1 cellular context compared by ENCODE assay signal in the genomic region with DNA sequence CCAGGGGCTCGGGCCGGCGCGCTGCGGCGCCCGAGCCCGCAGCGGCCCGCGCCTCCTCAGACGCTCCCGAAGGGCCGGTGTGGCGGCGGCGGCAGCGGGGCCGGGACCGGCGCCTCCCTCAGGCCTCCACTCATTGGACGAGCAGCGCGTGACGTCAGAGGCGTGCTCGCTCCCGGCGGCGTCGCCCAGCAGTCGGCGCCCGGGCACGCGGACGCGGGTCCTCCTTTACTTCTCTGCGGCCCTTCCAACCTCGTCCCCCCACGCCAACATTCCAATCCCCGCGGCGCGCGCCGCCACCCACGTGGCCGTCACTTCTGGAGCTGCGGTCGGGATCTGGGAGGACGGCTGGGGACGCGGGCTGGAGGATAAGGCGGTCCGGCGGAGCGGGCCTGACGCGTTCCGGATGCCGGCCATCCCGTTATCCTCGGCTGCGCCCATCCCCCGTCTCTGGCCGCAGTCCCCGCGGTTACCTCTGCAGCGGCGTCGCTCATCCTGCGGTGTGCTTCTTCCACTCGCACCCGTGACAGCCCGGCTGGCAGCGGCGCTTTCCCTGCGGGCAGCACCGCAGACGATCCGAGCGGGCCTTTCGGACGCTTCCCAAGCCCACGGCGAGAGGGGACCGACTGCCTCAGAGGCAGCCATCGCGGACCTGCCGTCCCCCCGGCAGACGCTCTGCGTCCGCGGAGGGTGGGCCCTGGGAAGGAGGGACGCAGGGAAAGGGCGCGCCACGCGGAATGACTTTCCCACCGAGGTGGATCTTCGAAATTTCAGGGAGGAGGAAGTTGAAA.
A peak's percentile ranks its signal among the peaks of the same experiment; 100 is the strongest.
TF ChIP-seq lines count a peak whose summit lies in the region.

A gene with protein sequence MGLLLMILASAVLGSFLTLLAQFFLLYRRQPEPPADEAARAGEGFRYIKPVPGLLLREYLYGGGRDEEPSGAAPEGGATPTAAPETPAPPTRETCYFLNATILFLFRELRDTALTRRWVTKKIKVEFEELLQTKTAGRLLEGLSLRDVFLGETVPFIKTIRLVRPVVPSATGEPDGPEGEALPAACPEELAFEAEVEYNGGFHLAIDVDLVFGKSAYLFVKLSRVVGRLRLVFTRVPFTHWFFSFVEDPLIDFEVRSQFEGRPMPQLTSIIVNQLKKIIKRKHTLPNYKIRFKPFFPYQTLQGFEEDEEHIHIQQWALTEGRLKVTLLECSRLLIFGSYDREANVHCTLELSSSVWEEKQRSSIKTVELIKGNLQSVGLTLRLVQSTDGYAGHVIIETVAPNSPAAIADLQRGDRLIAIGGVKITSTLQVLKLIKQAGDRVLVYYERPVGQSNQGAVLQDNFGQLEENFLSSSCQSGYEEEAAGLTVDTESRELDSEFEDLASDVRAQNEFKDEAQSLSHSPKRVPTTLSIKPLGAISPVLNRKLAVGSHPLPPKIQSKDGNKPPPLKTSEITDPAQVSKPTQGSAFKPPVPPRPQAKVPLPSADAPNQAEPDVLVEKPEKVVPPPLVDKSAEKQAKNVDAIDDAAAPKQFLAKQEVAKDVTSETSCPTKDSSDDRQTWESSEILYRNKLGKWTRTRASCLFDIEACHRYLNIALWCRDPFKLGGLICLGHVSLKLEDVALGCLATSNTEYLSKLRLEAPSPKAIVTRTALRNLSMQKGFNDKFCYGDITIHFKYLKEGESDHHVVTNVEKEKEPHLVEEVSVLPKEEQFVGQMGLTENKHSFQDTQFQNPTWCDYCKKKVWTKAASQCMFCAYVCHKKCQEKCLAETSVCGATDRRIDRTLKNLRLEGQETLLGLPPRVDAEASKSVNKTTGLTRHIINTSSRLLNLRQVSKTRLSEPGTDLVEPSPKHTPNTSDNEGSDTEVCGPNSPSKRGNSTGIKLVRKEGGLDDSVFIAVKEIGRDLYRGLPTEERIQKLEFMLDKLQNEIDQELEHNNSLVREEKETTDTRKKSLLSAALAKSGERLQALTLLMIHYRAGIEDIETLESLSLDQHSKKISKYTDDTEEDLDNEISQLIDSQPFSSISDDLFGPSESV (minus strand): TSS at position 81 of the 788 bp plus-strand sequence. CDS start 213 bp downstream, outside the sequence.

TF ChIP-seq in HEK293, 187 proteins besides CTCF, POLR2A, EP300 and RAD21 (continued from another document and continues in another):
- TF ChIP-seq ZNF138 (tag by site-specific recombination; IDR thresholded peaks at IDR 0.05; ENCODE audit: borderline replicate concordance) (no peak), ZNF670 (tag by site-specific recombination; IDR thresholded peaks at IDR 0.05; ENCODE audit: low read depth) (no peak), OSR2 (tag by site-specific recombination; IDR thresholded peaks at IDR 0.05) (no peak), ZNF398 (tag by site-specific recombination; IDR thresholded peaks at IDR 0.05) (no peak; the same call in 1 of the 2 replicates), ZNF623 (tag by site-specific recombination; IDR thresholded peaks at IDR 0.05) (no peak; the same call in 1 of the 2 replicates), ZNF214 (tag by site-specific recombination; IDR thresholded peaks at IDR 0.05; ENCODE audit: borderline replicate concordance) (no peak), ZNF239 (tag by site-specific recombination; IDR thresholded peaks at IDR 0.05) (no peak), ZNF549 (tag by site-specific recombination; IDR thresholded peaks at IDR 0.05) (no peak), ZNF169 (tag by site-specific recombination; IDR thresholded peaks at IDR 0.05) (no peak), ZNF596 (tag by site-specific recombination; IDR thresholded peaks at IDR 0.05) (no peak), ZNF174 (tag by site-specific recombination; IDR thresholded peaks at IDR 0.05) (no peak), ZNF221 (tag by site-specific recombination; IDR thresholded peaks at IDR 0.05; ENCODE audit: borderline replicate concordance) (no peak), ZNF785 (tag by site-specific recombination; IDR thresholded peaks at IDR 0.05) (0 out of 2 replicates have a peak, but pooled peaks have one; percentile 69), GFI1B (tag by site-specific recombination; IDR thresholded peaks at IDR 0.05) (no peak), ZNF521 (tag by site-specific recombination; IDR thresholded peaks at IDR 0.05) (no peak), ZNF184 (tag by site-specific recombination; IDR thresholded peaks at IDR 0.05) (no peak), ZNF112 (tag by site-specific recombination; IDR thresholded peaks at IDR 0.05) (no peak), ZNF114 (tag by site-specific recombination; IDR thresholded peaks at IDR 0.05) (no peak), TCF7L2 (IDR thresholded peaks at IDR 0.05; ENCODE audit: borderline replicate concordance, low read depth, low read length) (no peak), MZF1 (tag by site-specific recombination; IDR thresholded peaks at IDR 0.05; ENCODE audit: borderline replicate concordance) (peak; percentile 92), ZBTB48 (tag by site-specific recombination; IDR thresholded peaks at IDR 0.05) (peak; percentile 53), ZNF626 (tag by site-specific recombination; IDR thresholded peaks at IDR 0.05) (no peak), ZNF280D (tag by site-specific recombination; IDR thresholded peaks at IDR 0.05) (no peak), ZNF660 (tag by site-specific recombination; IDR thresholded peaks at IDR 0.05) (peak; percentile 10; the same call in 1 of the 2 replicates), ZNF324 (tag by site-specific recombination; IDR thresholded peaks at IDR 0.05) (peak; percentile 86)
- TF ChIP-seq, protein P1, sequence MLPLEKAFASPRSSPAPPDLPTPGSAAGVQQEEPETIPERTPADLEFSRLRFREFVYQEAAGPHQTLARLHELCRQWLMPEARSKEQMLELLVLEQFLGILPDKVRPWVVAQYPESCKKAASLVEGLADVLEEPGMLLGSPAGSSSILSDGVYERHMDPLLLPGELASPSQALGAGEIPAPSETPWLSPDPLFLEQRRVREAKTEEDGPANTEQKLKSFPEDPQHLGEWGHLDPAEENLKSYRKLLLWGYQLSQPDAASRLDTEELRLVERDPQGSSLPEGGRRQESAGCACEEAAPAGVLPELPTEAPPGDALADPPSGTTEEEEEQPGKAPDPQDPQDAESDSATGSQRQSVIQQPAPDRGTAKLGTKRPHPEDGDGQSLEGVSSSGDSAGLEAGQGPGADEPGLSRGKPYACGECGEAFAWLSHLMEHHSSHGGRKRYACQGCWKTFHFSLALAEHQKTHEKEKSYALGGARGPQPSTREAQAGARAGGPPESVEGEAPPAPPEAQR (tag by site-specific recombination; IDR thresholded peaks at IDR 0.05): no peak
- TF ChIP-seq, protein P2, sequence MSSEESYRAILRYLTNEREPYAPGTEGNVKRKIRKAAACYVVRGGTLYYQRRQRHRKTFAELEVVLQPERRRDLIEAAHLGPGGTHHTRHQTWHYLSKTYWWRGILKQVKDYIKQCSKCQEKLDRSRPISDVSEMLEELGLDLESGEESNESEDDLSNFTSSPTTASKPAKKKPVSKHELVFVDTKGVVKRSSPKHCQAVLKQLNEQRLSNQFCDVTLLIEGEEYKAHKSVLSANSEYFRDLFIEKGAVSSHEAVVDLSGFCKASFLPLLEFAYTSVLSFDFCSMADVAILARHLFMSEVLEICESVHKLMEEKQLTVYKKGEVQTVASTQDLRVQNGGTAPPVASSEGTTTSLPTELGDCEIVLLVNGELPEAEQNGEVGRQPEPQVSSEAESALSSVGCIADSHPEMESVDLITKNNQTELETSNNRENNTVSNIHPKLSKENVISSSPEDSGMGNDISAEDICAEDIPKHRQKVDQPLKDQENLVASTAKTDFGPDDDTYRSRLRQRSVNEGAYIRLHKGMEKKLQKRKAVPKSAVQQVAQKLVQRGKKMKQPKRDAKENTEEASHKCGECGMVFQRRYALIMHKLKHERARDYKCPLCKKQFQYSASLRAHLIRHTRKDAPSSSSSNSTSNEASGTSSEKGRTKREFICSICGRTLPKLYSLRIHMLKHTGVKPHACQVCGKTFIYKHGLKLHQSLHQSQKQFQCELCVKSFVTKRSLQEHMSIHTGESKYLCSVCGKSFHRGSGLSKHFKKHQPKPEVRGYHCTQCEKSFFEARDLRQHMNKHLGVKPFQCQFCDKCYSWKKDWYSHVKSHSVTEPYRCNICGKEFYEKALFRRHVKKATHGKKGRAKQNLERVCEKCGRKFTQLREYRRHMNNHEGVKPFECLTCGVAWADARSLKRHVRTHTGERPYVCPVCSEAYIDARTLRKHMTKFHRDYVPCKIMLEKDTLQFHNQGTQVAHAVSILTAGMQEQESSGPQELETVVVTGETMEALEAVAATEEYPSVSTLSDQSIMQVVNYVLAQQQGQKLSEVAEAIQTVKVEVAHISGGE (tag by site-specific recombination; conservative IDR thresholded peaks at IDR 0.05; ENCODE audit: low read depth): no peak; the same call in 1 of the 2 replicates
- TF ChIP-seq, protein P3, sequence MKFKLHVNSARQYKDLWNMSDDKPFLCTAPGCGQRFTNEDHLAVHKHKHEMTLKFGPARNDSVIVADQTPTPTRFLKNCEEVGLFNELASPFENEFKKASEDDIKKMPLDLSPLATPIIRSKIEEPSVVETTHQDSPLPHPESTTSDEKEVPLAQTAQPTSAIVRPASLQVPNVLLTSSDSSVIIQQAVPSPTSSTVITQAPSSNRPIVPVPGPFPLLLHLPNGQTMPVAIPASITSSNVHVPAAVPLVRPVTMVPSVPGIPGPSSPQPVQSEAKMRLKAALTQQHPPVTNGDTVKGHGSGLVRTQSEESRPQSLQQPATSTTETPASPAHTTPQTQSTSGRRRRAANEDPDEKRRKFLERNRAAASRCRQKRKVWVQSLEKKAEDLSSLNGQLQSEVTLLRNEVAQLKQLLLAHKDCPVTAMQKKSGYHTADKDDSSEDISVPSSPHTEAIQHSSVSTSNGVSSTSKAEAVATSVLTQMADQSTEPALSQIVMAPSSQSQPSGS (tag by site-specific recombination; IDR thresholded peaks at IDR 0.05; ENCODE audit: low read depth): no peak; the same call in 1 of the 2 replicates
- TF ChIP-seq, protein P4, sequence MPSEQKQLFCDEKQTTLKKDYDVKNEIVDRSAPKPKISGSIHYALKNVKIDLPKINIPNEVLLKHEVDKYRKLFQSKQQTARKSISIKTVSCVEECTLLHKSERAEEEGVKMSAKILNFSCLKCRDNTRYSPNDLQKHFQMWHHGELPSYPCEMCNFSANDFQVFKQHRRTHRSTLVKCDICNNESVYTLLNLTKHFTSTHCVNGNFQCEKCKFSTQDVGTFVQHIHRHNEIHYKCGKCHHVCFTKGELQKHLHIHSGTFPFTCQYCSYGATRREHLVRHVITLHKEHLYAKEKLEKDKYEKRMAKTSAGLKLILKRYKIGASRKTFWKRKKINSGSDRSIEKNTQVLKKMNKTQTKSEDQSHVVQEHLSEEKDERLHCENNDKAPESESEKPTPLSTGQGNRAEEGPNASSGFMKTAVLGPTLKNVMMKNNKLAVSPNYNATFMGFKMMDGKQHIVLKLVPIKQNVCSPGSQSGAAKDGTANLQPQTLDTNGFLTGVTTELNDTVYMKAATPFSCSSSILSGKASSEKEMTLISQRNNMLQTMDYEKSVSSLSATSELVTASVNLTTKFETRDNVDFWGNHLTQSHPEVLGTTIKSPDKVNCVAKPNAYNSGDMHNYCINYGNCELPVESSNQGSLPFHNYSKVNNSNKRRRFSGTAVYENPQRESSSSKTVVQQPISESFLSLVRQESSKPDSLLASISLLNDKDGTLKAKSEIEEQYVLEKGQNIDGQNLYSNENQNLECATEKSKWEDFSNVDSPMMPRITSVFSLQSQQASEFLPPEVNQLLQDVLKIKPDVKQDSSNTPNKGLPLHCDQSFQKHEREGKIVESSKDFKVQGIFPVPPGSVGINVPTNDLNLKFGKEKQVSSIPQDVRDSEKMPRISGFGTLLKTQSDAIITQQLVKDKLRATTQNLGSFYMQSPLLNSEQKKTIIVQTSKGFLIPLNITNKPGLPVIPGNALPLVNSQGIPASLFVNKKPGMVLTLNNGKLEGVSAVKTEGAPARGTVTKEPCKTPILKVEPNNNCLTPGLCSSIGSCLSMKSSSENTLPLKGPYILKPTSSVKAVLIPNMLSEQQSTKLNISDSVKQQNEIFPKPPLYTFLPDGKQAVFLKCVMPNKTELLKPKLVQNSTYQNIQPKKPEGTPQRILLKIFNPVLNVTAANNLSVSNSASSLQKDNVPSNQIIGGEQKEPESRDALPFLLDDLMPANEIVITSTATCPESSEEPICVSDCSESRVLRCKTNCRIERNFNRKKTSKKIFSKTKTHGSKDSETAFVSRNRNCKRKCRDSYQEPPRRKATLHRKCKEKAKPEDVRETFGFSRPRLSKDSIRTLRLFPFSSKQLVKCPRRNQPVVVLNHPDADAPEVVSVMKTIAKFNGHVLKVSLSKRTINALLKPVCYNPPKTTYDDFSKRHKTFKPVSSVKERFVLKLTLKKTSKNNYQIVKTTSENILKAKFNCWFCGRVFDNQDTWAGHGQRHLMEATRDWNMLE (tag by site-specific recombination; conservative IDR thresholded peaks at IDR 0.05; ENCODE audit: low read depth): no peak
